Comparison of ENCODE assay signal across 17 cellular contexts in genomic region chr5:42235241-42235640, GRCh38.
DNase-seq lines count a peak whose midpoint lies in the region; ATAC-seq and TF ChIP-seq lines count a peak whose summit lies in the region.
"Had no signal": no experiment of that assay in that cellular context is flagged by ENCODE, and none has a peak within 500 bp of the region (broad histone marks: within the 10 kb centered on the region; RNA-seq: fewer than 3 reads in every experiment).

No MANE protein-coding gene starts in this region.

- ATAC-seq in gastrocnemius medialis (peak; percentile 48 to 52), HG03378 (IDR thresholded peaks at IDR 0.05; ENCODE audit: unreplicated experiment) (no peak), GM19351 (IDR thresholded peaks at IDR 0.05; ENCODE audit: unreplicated experiment) (no peak)
- ATAC-seq: A549 had no signal

- intact Hi-C loops in gastrocnemius medialis (cut with DNase I; ENCODE audit: low total_unique reads) = no loop called here

- no peaks in the 10 kb centered on the region for H3K36me3 ChIP-seq in ACC112 (ENCODE audit: insufficient read depth, low read length)
- no peaks in the 10 kb centered on the region for H3K36me3 ChIP-seq in gastrocnemius medialis

- H3K79me2 ChIP-seq in ACC112 (ENCODE audit: control insufficient read depth, insufficient read depth, low read length, unreplicated experiment) = no peaks in the 10 kb centered on the region

- H3K27ac ChIP-seq in ACC112 (ENCODE audit: low read depth, low read length) = peak overlapping the region; percentile 59
- peak overlapping the region in 2 of 4 donors; percentile 20 to 57 for H3K27ac ChIP-seq in gastrocnemius medialis
- H3K27ac ChIP-seq: A549, GM23248 had no signal

- TF ChIP-seq CTCF in fibroblast of mammary gland (conservative IDR thresholded peaks at IDR 0.05; ENCODE audit: control insufficient read depth, insufficient read depth, low read depth, low read length) (no peak), gastrocnemius medialis (IDR thresholded peaks at IDR 0.05 in 4 of 5, conservative IDR thresholded peaks at IDR 0.05 in 1 of 5) (no peak)

- TF ChIP-seq POLR2A in gastrocnemius medialis (IDR thresholded peaks at IDR 0.05) = no peak

- H2AFZ ChIP-seq in ACC112 (ENCODE audit: low read length, unreplicated experiment) = peak overlapping the region; percentile 58
- H2AFZ ChIP-seq: GM23248 had no signal

- H3K27me3 ChIP-seq in ACC112 (ENCODE audit: insufficient read depth, low read length) (no peaks in the 10 kb centered on the region), gastrocnemius medialis (no peaks in the 10 kb centered on the region)

- no peaks in the 10 kb centered on the region for H3K9me3 ChIP-seq in gastrocnemius medialis
- H3K9me3 ChIP-seq: A549 had no signal

- in situ Hi-C loops in gastrocnemius medialis (cut with MboI; ENCODE audit: low sequenced_read_pairs in 4 of 4) = no loop called here

- peak; percentile 65 for DNase-seq in fibroblast of mammary gland (ENCODE audit: low read depth)
- DNase-seq in gastrocnemius medialis = no peak
- no peak for DNase-seq in NAMALWA (ENCODE audit: low spot score)
- DNase-seq: 8988T, C1 segment of cervical spinal cord, Calu3, COR-L47, DMS53, DMS79 treated with DMSO at 0.1 percent for 48 hours, GF-D8, GM23248, H7, HCEC 1CT had no signal

- peaks cover 19% of the 10 kb centered on the region for H3K4me1 ChIP-seq in ACC112 (ENCODE audit: control insufficient read depth, insufficient read depth, low read length, unreplicated experiment)
- no peaks in the 10 kb centered on the region for H3K4me1 ChIP-seq in gastrocnemius medialis
- H3K4me1 ChIP-seq: A549 had no signal

- H3K4me3 ChIP-seq in ACC112 (ENCODE audit: low read depth, low read length) = no peak overlapping the region
- no peak overlapping the region for H3K4me3 ChIP-seq in fibroblast of mammary gland (ENCODE audit: control insufficient read depth, low read depth, low read length)
- H3K4me3 ChIP-seq in gastrocnemius medialis = no peak overlapping the region
- H3K4me3 ChIP-seq: A549, GM23248 had no signal

Comparison
In these comparisons a context has a peak if more than half of its experiments do, and no peak if none do; other contexts are left out.
1. ATAC-seq: peak in gastrocnemius medialis (2 of 2); none in HG03378 (single experiment) and GM19351 (single experiment).